Comparison of ENCODE assay signal across 24 cellular contexts in the genomic region with DNA sequence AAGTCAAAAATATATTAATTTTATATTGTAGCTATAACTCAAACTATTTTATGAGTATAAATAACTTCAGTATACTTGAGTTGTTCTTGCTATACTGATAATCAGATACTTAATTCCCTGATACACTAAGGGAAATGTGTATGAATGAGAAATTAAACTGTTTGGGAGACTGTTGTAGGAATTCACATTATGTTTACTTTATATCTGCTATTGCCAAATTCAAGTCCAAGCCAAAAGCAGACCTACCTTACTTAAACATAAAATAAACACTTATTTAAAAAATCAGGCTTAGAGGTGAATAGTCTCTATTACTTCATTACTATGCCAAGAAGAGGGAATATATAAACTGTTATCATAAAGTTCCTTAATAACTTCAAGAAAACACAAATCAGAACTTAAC.
"Had no signal": no experiment of that assay in that cellular context is flagged by ENCODE, and none has a peak within 500 bp of the region (broad histone marks: within the 10 kb centered on the region; RNA-seq: fewer than 3 reads in every experiment).

No MANE protein-coding gene starts in this region.

- H3K36me3 ChIP-seq: breast epithelium, neural progenitor cell, right atrium auricular region, thoracic aorta, uterus had no signal

- H3K27me3 ChIP-seq: breast epithelium, neural progenitor cell, right atrium auricular region, uterus had no signal

- H3K4me2 ChIP-seq: neural progenitor cell had no signal

- H2AFZ ChIP-seq: neural progenitor cell, parathyroid adenoma had no signal

- H3K4me1 ChIP-seq: neural progenitor cell, parathyroid adenoma had no signal

- H3K9ac ChIP-seq: neural progenitor cell, parathyroid adenoma had no signal

- ATAC-seq: activated CD8-positive, alpha-beta memory T cell treated with anti-CD3 and anti-CD28 coated beads, Interleukin-2, amount 10 ng/mL, durations not matched to agents 7 days and 5 days; activated CD8-positive, alpha-beta T cell treated with anti-CD3 and anti-CD28 coated beads for 36 hours; activated naive CD8-positive, alpha-beta T cell treated with anti-CD3 and anti-CD28 coated beads, Interleukin-2, amount 50 U/mL, for 24 hours; esophagus mucosa; left colon; naive thymus-derived CD4-positive, alpha-beta T cell; stimulated activated naive CD8-positive, alpha-beta T cell treated with anti-CD3 and anti-CD28 coated beads, Interleukin-15, Interleukin-2, amounts not matched to agents 100 U/mL and 50 U/mL, for 24 hours had no signal

- H3K4me3 ChIP-seq: breast epithelium, neural progenitor cell, right atrium auricular region, thoracic aorta, uterus had no signal

- H3K27ac ChIP-seq: breast epithelium, neural progenitor cell, parathyroid adenoma, right atrium auricular region, thoracic aorta, uterus had no signal

- DNase-seq: activated CD4-positive, alpha-beta T cell treated with anti-CD3 and anti-CD28 coated beads for 1 hour; activated CD4-positive, alpha-beta T cell treated with anti-CD3 and anti-CD28 coated beads, Interleukin-2, amount 10 ng/mL, durations not matched to agents 7 days and 5 days; activated CD8-positive, alpha-beta memory T cell treated with anti-CD3 and anti-CD28 coated beads, Interleukin-2, amount 10 ng/mL, durations not matched to agents 7 days and 5 days; activated CD8-positive, alpha-beta T cell treated with anti-CD3 and anti-CD28 coated beads for 36 hours; activated naive CD8-positive, alpha-beta T cell treated with anti-CD3 and anti-CD28 coated beads, Interleukin-2, amount 50 U/mL, for 24 hours; activated T-cell treated with anti-CD3 and anti-CD28 coated beads, Interleukin-2, amount 50 U/mL, for 48 hours; central memory CD4-positive, alpha-beta T cell; endodermal cell; head of caudate nucleus; hippocampal formation; left colon; mammary epithelial cell; naive thymus-derived CD4-positive, alpha-beta T cell; occipital lobe; stimulated activated CD4-positive, alpha-beta T cell treated with anti-CD3 and anti-CD28 coated beads, Interleukin-2, amount 100 ng/mL, for 48 hours; stimulated activated naive CD8-positive, alpha-beta T cell treated with anti-CD3 and anti-CD28 coated beads, Interleukin-15, Interleukin-2, amounts not matched to agents 100 U/mL and 50 U/mL, for 24 hours; T-helper 2 cell; uterus had no signal
